In genomic region chr17:4440690-4441686, GRCh38 we compare ENCODE assay signal across 21 cellular contexts. TPM values are rescaled to one million over a fixed set of nuclear protein-coding genes. Genes with fewer than 3 reads are reported as not detected.
DNase-seq lines count a peak whose midpoint lies in the region; TF ChIP-seq lines count a peak whose summit lies in the region.
"Had no signal": no experiment of that assay in that cellular context is flagged by ENCODE, and none has a peak within 500 bp of the region (broad histone marks: within the 10 kb centered on the region; RNA-seq: fewer than 3 reads in every experiment).

No MANE protein-coding gene starts in this region.

- H3K9me3 Mint-ChIP-seq in neural progenitor cell, result no peaks in the 10 kb centered on the region
- H3K9me3 Mint-ChIP-seq: dendritic cell treated with granulocyte-macrophage colony-stimulating factor and Interleukin-4, amounts not matched to agents 40 ng/mL and 50 ng/mL, for 4 days; WTC11 had no signal

- H3K4me2 ChIP-seq in neural progenitor cell, result no peak overlapping the region

- H3K9ac ChIP-seq in neural progenitor cell, result no peak overlapping the region

- no peak overlapping the region for H2AFZ ChIP-seq in neural progenitor cell (replicated peaks)

- no peaks in the 10 kb centered on the region for H4K20me1 ChIP-seq in neural progenitor cell (ENCODE audit: low read depth)

- peak; percentile 6 for DNase-seq in NCI-H2171 treated with DMSO at 0.1 percent for 48 hours (lab: John Stamatoyannopoulos, UW)
- DNase-seq in NCI-H2171 (lab: John Stamatoyannopoulos, UW), result no peak
- peak; percentile 78 for DNase-seq in NCI-H146 (lab: John Stamatoyannopoulos, UW)
- DNase-seq in adrenal gland, result peak in 4 of 7 donors; percentile 27 to 60 (median 36)
- DNase-seq in neural progenitor cell (ENCODE audit: low spot score), result no peak
- DNase-seq in DMS53 (lab: John Stamatoyannopoulos, UW), result no peak
- no peak for DNase-seq in NOMO-1 treated with dmso at 0.1 percent for 144 hours (lab: John Stamatoyannopoulos, UW; ENCODE audit: unreplicated experiment)
- DNase-seq in amygdala (lab: John Stamatoyannopoulos, UW), result no peak
- DNase-seq: ACHN; activated effector memory CD4-positive, alpha-beta T cell treated with anti-CD3 and anti-CD28 coated beads, Interleukin-2, amount 50 U/mL, for 16 hours; HCEC 1CT; islet precursor cell; MM.1S; NCI-H446 treated with DMSO at 0.1 percent for 48 hours; pancreas; PC-3; stimulated activated CD4-positive, alpha-beta T cell treated with anti-CD3 and anti-CD28 coated beads, Interleukin-4, amount 100 ng/mL, for 24 hours; trophoblast cell had no signal

- H3K27ac Mint-ChIP-seq in neural progenitor cell, result peak overlapping the region; percentile 46
- H3K27ac Mint-ChIP-seq: dendritic cell treated with granulocyte-macrophage colony-stimulating factor and Interleukin-4, amounts not matched to agents 40 ng/mL and 50 ng/mL, for 4 days; WTC11 had no signal

- no peak for TF ChIP-seq POLR2A in adrenal gland (IDR thresholded peaks at IDR 0.05)

- H3K4me1 Mint-ChIP-seq in neural progenitor cell, result peaks cover 2% of the 10 kb centered on the region
- H3K4me1 Mint-ChIP-seq: WTC11 had no signal

- H3K27ac ChIP-seq in adrenal gland (no peak overlapping the region), neural progenitor cell (no peak overlapping the region)
- H3K27ac ChIP-seq: pancreas had no signal

- 44 to 50% (median 47%) methylated on average over 16 of the region's 16 CpGs for WGBS in adrenal gland, 4 donors

- no peaks in the 10 kb centered on the region for H3K79me2 ChIP-seq in neural progenitor cell (ENCODE audit: low read depth)

- TF ChIP-seq CTCF in adrenal gland (IDR thresholded peaks at IDR 0.05) (no peak), neural progenitor cell (IDR thresholded peaks at IDR 0.05) (no peak)

- H3K36me3 ChIP-seq in adrenal gland (replicated peaks in 1 of 2) (no peaks in the 10 kb centered on the region), neural progenitor cell (no peaks in the 10 kb centered on the region)
- H3K36me3 ChIP-seq: heart left ventricle, pancreas had no signal

- H3K4me3 Mint-ChIP-seq in neural progenitor cell, result no peak overlapping the region
- H3K4me3 Mint-ChIP-seq: dendritic cell treated with granulocyte-macrophage colony-stimulating factor and Interleukin-4, amounts not matched to agents 40 ng/mL and 50 ng/mL, for 4 days; WTC11 had no signal

- no peaks in the 10 kb centered on the region for H3K27me3 ChIP-seq in adrenal gland
- no peaks in the 10 kb centered on the region for H3K27me3 ChIP-seq in neural progenitor cell
- H3K27me3 ChIP-seq: heart left ventricle, pancreas had no signal

- H3K9me3 ChIP-seq in adrenal gland (replicated peaks in 1 of 3) (no peaks in the 10 kb centered on the region), neural progenitor cell (ENCODE audit: low read depth) (no peaks in the 10 kb centered on the region)
- H3K9me3 ChIP-seq: heart left ventricle, pancreas had no signal

- H3K4me3 ChIP-seq in adrenal gland (no peak overlapping the region), neural progenitor cell (no peak overlapping the region)
- H3K4me3 ChIP-seq: heart left ventricle, pancreas had no signal

- intact Hi-C loops in adrenal gland (cut with DNase I), result no loop called here

- H3K27me3 Mint-ChIP-seq in neural progenitor cell (ENCODE audit: insufficient read depth, low read depth), result peaks cover 6% of the 10 kb centered on the region

- H3K4me1 ChIP-seq in adrenal gland (replicated peaks in 1 of 2) (peaks cover 6 to 17% of the 10 kb centered on the region in 2 donors), neural progenitor cell (no peaks in the 10 kb centered on the region)

- H3F3A ChIP-seq in neural progenitor cell (ENCODE audit: low read depth), result no peaks in the 10 kb centered on the region

- H3K36me3 Mint-ChIP-seq in neural progenitor cell, result no peaks in the 10 kb centered on the region
- H3K36me3 Mint-ChIP-seq: WTC11 had no signal

RNA-seq across cellular contexts. Expression of gene SPNS3, which starts 7.2 kb away (rescaled TPM):
- total RNA-seq in adrenal gland (10 to 100 TPM in 2 of 8 donors, 1 to 10 TPM in 6; 1.1 to 10.5 (median 5.5) TPM), neural progenitor cell (ENCODE audit: low replicate concordance) (not detected in 2 replicates)
- 1 to 10 TPM in 2 of 3 donors, under 1 TPM in 1; 0.53 to 3.8 (median 2.6) TPM for polyA plus RNA-seq in adrenal gland
- total RNA-seq: WTC11 had no signal

RNA-seq across cellular contexts. Expression of gene SPNS2, which starts 57.7 kb away (rescaled TPM):
- total RNA-seq in adrenal gland, result 10 to 100 TPM in 1 of 8 donors, 1 to 10 TPM in 7; 4.9 to 15.1 (median 7.7) TPM
- 10 to 100 TPM in 2 of 3 donors, under 1 TPM in 1; 0.90 to 25.1 (median 10.4) TPM for polyA plus RNA-seq in adrenal gland
- total RNA-seq in neural progenitor cell (ENCODE audit: low replicate concordance), result 0.34 and 1.7 TPM in 2 replicates

Comparison
In these comparisons a context has a peak if more than half of its experiments do, and no peak if none do; other contexts are left out.
1. DNase-seq: peak in NCI-H2171 treated with DMSO at 0.1 percent for 48 hours (single experiment), NCI-H146 (single experiment) and adrenal gland (4 of 7); none in NCI-H2171 (single experiment), neural progenitor cell (single experiment), DMS53 (single experiment), NOMO-1 treated with dmso at 0.1 percent for 144 hours (single experiment) and amygdala (0 of 56).